8 cellular contexts compared by ENCODE assay signal in the genomic region with DNA sequence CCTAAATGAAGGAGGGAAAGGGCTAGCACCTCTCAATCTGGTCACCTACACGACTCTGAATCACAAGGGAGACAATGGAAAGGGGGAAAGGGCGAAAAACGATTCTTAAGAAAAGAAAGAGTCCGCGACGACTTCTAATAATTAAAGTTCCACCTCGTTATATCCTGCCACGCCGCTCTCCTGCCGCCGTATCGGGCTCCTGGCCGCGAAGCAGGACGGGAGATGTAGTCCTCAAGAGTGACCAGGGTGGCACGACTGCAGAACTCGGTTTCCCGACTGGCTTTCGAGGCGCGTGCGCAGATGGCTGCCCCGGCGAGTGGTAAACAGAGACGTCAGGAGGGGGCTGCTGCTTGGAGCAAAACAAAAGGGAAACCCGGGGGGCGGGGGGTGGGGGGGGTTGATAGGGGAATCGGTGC. TPM values are rescaled to one million over a fixed set of nuclear protein-coding genes. Genes with fewer than 3 reads are reported as not detected.
DNase-seq lines count a peak whose midpoint lies in the region; ATAC-seq and TF ChIP-seq lines count a peak whose summit lies in the region.

A gene with protein sequence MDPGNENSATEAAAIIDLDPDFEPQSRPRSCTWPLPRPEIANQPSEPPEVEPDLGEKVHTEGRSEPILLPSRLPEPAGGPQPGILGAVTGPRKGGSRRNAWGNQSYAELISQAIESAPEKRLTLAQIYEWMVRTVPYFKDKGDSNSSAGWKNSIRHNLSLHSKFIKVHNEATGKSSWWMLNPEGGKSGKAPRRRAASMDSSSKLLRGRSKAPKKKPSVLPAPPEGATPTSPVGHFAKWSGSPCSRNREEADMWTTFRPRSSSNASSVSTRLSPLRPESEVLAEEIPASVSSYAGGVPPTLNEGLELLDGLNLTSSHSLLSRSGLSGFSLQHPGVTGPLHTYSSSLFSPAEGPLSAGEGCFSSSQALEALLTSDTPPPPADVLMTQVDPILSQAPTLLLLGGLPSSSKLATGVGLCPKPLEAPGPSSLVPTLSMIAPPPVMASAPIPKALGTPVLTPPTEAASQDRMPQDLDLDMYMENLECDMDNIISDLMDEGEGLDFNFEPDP (plus strand): TSS at position 297 of the 416 bp plus-strand sequence. CDS start 678 bp downstream, outside the sequence.

- intact Hi-C loops in cardiac septum (cut with DNase I) (loop anchor here (5.0 kb wide), 2 partner anchors 37 to 272 kb away; partner anchors contain the start of gene TAF1), posterior cingulate gyrus (cut with DNase I) (loop anchor here (1.0 to 5.0 kb wide), 3 partner anchors 28 to 272 kb away; partner anchors contain the start of gene TAF1)

- H3K9me3 Mint-ChIP-seq in activated naive CD8-positive, alpha-beta T cell treated with anti-CD3 and anti-CD28 coated beads, Interleukin-2, amount 50 U/mL, for 24 hours, result no peaks in the 10 kb centered on the region
- H3K9me3 Mint-ChIP-seq in type B pancreatic cell, result no peaks in the 10 kb centered on the region

- POLR2A ChIA-PET in GM10248 (lab: Yijun Ruan, JAX), result interaction anchor here (0.9 kb wide), 1 partner anchor 28 kb away, joined by 3 read pairs; the partner anchor contains the start of gene SNX12

- CTCF ChIA-PET in GM10248 (lab: Yijun Ruan, JAX), result interaction anchor here (0.7 to 1.0 kb wide), 2 partner anchors 10 to 42 kb away, joined by 3 read pairs; no protein-coding TSS in a partner anchor

- TF ChIP-seq CTCF in GM10248 (IDR thresholded peaks at IDR 0.05; ENCODE audit: control extremely low read depth, extremely low read depth, low read depth, missing control alignments) (no peak), type B pancreatic cell (conservative IDR thresholded peaks at IDR 0.05) (no peak)

- H3K36me3 Mint-ChIP-seq in activated naive CD8-positive, alpha-beta T cell treated with anti-CD3 and anti-CD28 coated beads, Interleukin-2, amount 50 U/mL, for 24 hours (ENCODE audit: low read depth), result no peaks in the 10 kb centered on the region
- no peaks in the 10 kb centered on the region for H3K36me3 Mint-ChIP-seq in type B pancreatic cell

- peak; percentile 94 for ATAC-seq in HG02678 (IDR thresholded peaks at IDR 0.05; ENCODE audit: unreplicated experiment)
- peak; percentile 93 for ATAC-seq in activated naive CD8-positive, alpha-beta T cell treated with anti-CD3 and anti-CD28 coated beads, Interleukin-2, amount 50 U/mL, for 24 hours

- H3K4me1 Mint-ChIP-seq in activated naive CD8-positive, alpha-beta T cell treated with anti-CD3 and anti-CD28 coated beads, Interleukin-2, amount 50 U/mL, for 24 hours, result peaks cover 26% of the 10 kb centered on the region
- H3K4me1 Mint-ChIP-seq in type B pancreatic cell (ENCODE audit: unreplicated experiment), result no peaks in the 10 kb centered on the region

- peak within 1 kb of the TSS; percentile 87 for H3K4me3 Mint-ChIP-seq in activated naive CD8-positive, alpha-beta T cell treated with anti-CD3 and anti-CD28 coated beads, Interleukin-2, amount 50 U/mL, for 24 hours
- peak within 1 kb of the TSS; percentile 91 for H3K4me3 Mint-ChIP-seq in type B pancreatic cell

- H3K27me3 Mint-ChIP-seq in activated naive CD8-positive, alpha-beta T cell treated with anti-CD3 and anti-CD28 coated beads, Interleukin-2, amount 50 U/mL, for 24 hours, result no peaks in the 10 kb centered on the region
- no peaks in the 10 kb centered on the region for H3K27me3 Mint-ChIP-seq in type B pancreatic cell

- DNase-seq in GM10248 (ENCODE audit: extremely low spot score), result peak; percentile 86
- peak; percentile 76 to 89 (median 84) for DNase-seq in NCI-H1417 (lab: John Stamatoyannopoulos, UW)
- DNase-seq in SW 1271 (lab: John Stamatoyannopoulos, UW), result peak; percentile 65 to 78
- DNase-seq in activated naive CD8-positive, alpha-beta T cell treated with anti-CD3 and anti-CD28 coated beads, Interleukin-2, amount 50 U/mL, for 24 hours, result peak; percentile 86
- peak; percentile 95 for DNase-seq in cardiac septum (ENCODE audit: low spot score)
- peak; percentile 86 to 99 (median 91) for DNase-seq in posterior cingulate gyrus
- peak; percentile 86 for DNase-seq in type B pancreatic cell (ENCODE audit: extremely low spot score, unreplicated experiment)

- peak within 1 kb of the TSS; percentile 84 for H3K27ac Mint-ChIP-seq in activated naive CD8-positive, alpha-beta T cell treated with anti-CD3 and anti-CD28 coated beads, Interleukin-2, amount 50 U/mL, for 24 hours
- H3K27ac Mint-ChIP-seq in type B pancreatic cell, result peak within 1 kb of the TSS; percentile 81

RNA-seq across cellular contexts. Expression of the gene that starts here (rescaled TPM):
- 37.4 TPM for total RNA-seq in cardiac septum
- total RNA-seq in type B pancreatic cell (ENCODE audit: low replicate concordance), result 18.8 and 34.1 TPM in 2 replicates

Comparison
In these comparisons a context has a peak if more than half of its experiments do, and no peak if none do; other contexts are left out.
1. Peak in every context shown above with its lines: DNase-seq and ATAC-seq.